In the genomic region with DNA sequence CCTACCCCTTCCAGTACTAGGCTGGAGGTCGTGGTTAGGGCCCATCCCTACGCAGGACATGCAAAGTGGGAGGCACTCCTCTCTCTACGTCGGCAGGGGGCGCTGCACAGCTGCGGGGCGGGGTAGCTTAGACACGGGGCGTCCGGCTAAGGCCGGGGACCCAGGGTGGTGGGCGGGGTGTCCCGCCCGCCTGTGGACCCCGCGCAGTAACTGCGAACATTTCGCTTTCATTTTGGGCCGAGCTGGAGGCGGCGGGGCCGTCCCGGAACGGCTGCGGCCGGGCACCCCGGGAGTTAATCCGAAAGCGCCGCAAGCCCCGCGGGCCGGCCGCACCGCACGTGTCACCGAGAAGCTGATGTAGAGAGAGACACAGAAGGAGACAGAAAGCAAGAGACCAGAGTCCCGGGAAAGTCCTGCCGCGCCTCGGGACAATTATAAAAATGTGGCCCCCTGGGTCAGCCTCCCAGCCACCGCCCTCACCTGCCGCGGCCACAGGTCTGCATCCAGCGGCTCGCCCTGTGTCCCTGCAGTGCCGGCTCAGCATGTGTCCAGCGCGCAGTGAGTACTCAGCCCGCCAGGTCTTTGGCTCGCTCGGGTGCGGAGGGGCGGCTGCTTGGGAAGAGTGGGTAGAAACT, we compare ENCODE assay signal across 8 cellular contexts. TPM values are rescaled to one million over a fixed set of nuclear protein-coding genes. Genes with fewer than 3 reads are reported as not detected.
DNase-seq lines count a peak whose midpoint lies in the region; ATAC-seq and TF ChIP-seq lines count a peak whose summit lies in the region.

A gene (plus strand): TSS at position 219 of the 635 bp plus-strand sequence.

- H3K4me2 ChIP-seq in PC-3 (ENCODE audit: low read length) = peak within 1 kb of the TSS; percentile 80

- no peaks in the 10 kb centered on the region for H3K27me3 Mint-ChIP-seq in activated T-helper 17 cell treated with anti-CD3 and anti-CD28 coated beads, Interleukin-2, amount 50 U/mL, for 72 hours

- H3F3A ChIP-seq in PC-3 (ENCODE audit: low read length, unreplicated experiment) = no peaks in the 10 kb centered on the region

- POLR2A ChIA-PET in PC-3 (lab: Charles Lee; ENCODE audit: unreplicated experiment) = interaction anchor here (0.6 to 0.7 kb wide), 2 partner anchors 68 kb away, joined by 3 read pairs; no protein-coding TSS in a partner anchor

- H3K4me1 ChIP-seq in PC-3 (ENCODE audit: insufficient read depth, low read length) (peaks cover 17% of the 10 kb centered on the region), neuron (ENCODE audit: insufficient read depth, low read length) (no peaks in the 10 kb centered on the region), subcutaneous abdominal adipose tissue (ENCODE audit: control insufficient read depth in 5 of 5, insufficient read depth in 5 of 5, low read length in 5 of 5) (peaks cover 0 to 13% (median 11%) of the 10 kb centered on the region in 5 donors)

- H3K4me3 ChIP-seq in PC-3 (ENCODE audit: low read length) = peak within 1 kb of the TSS; percentile 82
- peak within 1 kb of the TSS; percentile 69 for H3K4me3 ChIP-seq in fibroblast of villous mesenchyme (ENCODE audit: low read depth, low read length)
- peak within 1 kb of the TSS; percentile 45 for H3K4me3 ChIP-seq in neuron (ENCODE audit: low read length)
- H3K4me3 ChIP-seq in subcutaneous abdominal adipose tissue (ENCODE audit: low read depth in 1 of 5, low read length in 5 of 5) = peak within 1 kb of the TSS; percentile 58 to 76 (median 67)

- BruUV-seq in PC-3 (replicated peaks; lab: Mats Ljungman, UMichigan) = no TSS peak

- H3K9ac ChIP-seq in PC-3 (ENCODE audit: low read length) (peak within 1 kb of the TSS; percentile 87), subcutaneous abdominal adipose tissue (ENCODE audit: low read length in 5 of 5) (peak within 1 kb of the TSS; percentile 35 to 78 (median 71))

- no peaks in the 10 kb centered on the region for H3K9me2 ChIP-seq in PC-3 (replicated peaks; ENCODE audit: low read length)

- H4K20me1 ChIP-seq in PC-3 (ENCODE audit: low read length) = no peaks in the 10 kb centered on the region

- peak within 1 kb of the TSS; percentile 87 for H2AFZ ChIP-seq in PC-3 (ENCODE audit: low read length)
- H2AFZ ChIP-seq in neuron (ENCODE audit: low read depth, low read length) = peak within 1 kb of the TSS; percentile 82

- ATAC-seq in GM19395 (IDR thresholded peaks at IDR 0.05; ENCODE audit: unreplicated experiment) = peak; percentile 95
- ATAC-seq in HG03520 (IDR thresholded peaks at IDR 0.05; ENCODE audit: unreplicated experiment) = peak; percentile 90
- ATAC-seq in PC-3 = peak; percentile 86
- ATAC-seq in activated T-helper 17 cell treated with anti-CD3 and anti-CD28 coated beads, Interleukin-2, amount 50 U/mL, for 72 hours (replicated peaks) = peak; percentile 88

- DNase-seq in COLO829 (ENCODE audit: low spot score) (peak; percentile 61), PC-3 (peak; percentile 88), fibroblast of villous mesenchyme (ENCODE audit: low read depth) (peak; percentile 80)

- TF ChIP-seq CTCF in PC-3 (conservative IDR thresholded peaks at IDR 0.05; ENCODE audit: low read depth, low read length) (peak; percentile 98), fibroblast of villous mesenchyme (IDR thresholded peaks at IDR 0.05; ENCODE audit: insufficient read depth, low read depth, low read length) (peak; percentile 91)

- H3K4me3 Mint-ChIP-seq in activated T-helper 17 cell treated with anti-CD3 and anti-CD28 coated beads, Interleukin-2, amount 50 U/mL, for 72 hours = peak within 1 kb of the TSS; percentile 85

- peaks cover 14% of the 10 kb centered on the region for H3K4me1 Mint-ChIP-seq in activated T-helper 17 cell treated with anti-CD3 and anti-CD28 coated beads, Interleukin-2, amount 50 U/mL, for 72 hours

- no peaks in the 10 kb centered on the region for H3K36me3 Mint-ChIP-seq in activated T-helper 17 cell treated with anti-CD3 and anti-CD28 coated beads, Interleukin-2, amount 50 U/mL, for 72 hours (ENCODE audit: low read depth)

- intact Hi-C loops in PC-3 (cut with micrococcal nuclease) = loop anchor here (5.0 kb wide), 1 partner anchor 161 kb away; no protein-coding TSS in a partner anchor

- H3K27ac ChIP-seq in PC-3 (ENCODE audit: low read length) (peak within 1 kb of the TSS; percentile 25), subcutaneous abdominal adipose tissue (ENCODE audit: low read depth, low read length) (no peak within 1 kb of the TSS)

- H3K9me3 ChIP-seq in PC-3 (ENCODE audit: low read length) (no peaks in the 10 kb centered on the region), neuron (ENCODE audit: low read length) (no peaks in the 10 kb centered on the region), subcutaneous abdominal adipose tissue (ENCODE audit: control insufficient read depth in 5 of 5, low read length in 5 of 5) (peaks cover 0 to 4% (median 0%) of the 10 kb centered on the region in 5 donors)

- CTCF ChIA-PET in PC-3 (lab: Charles Lee) = interaction anchor here (0.5 to 3.2 kb wide), 7 partner anchors 17 to 116 kb away, joined by 3 to 33 read pairs (median 4); no protein-coding TSS in a partner anchor

- H3K9me3 Mint-ChIP-seq in activated T-helper 17 cell treated with anti-CD3 and anti-CD28 coated beads, Interleukin-2, amount 50 U/mL, for 72 hours = no peaks in the 10 kb centered on the region

- H3K36me3 ChIP-seq in PC-3 (ENCODE audit: low read depth, low read length) (peaks cover 7% of the 10 kb centered on the region), neuron (ENCODE audit: insufficient read depth, low read length) (no peaks in the 10 kb centered on the region), subcutaneous abdominal adipose tissue (ENCODE audit: control insufficient read depth in 5 of 5, insufficient read depth in 5 of 5, low read length in 5 of 5) (no peaks in the 10 kb centered on the region)

- H3K27ac Mint-ChIP-seq in activated T-helper 17 cell treated with anti-CD3 and anti-CD28 coated beads, Interleukin-2, amount 50 U/mL, for 72 hours = peak within 1 kb of the TSS; percentile 80

- H3K27me3 ChIP-seq in PC-3 (ENCODE audit: low read length) (no peaks in the 10 kb centered on the region), neuron (ENCODE audit: insufficient read depth, low read length) (peaks cover 14% of the 10 kb centered on the region), subcutaneous abdominal adipose tissue (ENCODE audit: control insufficient read depth in 5 of 5, insufficient read depth in 4 of 5, low read length in 5 of 5) (peaks cover 0 to 5% (median 0%) of the 10 kb centered on the region in 5 donors)

- no peaks in the 10 kb centered on the region for H3K79me2 ChIP-seq in PC-3 (ENCODE audit: low read length)

RNA-seq across cellular contexts. Expression of the gene that starts here (rescaled TPM):
- total RNA-seq in PC-3 (2014; rRNA removed) (6.5 and 8.3 TPM in 2 replicates), fibroblast of villous mesenchyme (0.64 and 2.2 TPM in 2 replicates)
- 1 to 10 TPM in 1 of 2 donors, not detected in 1; 1.8 TPM for total RNA-seq in activated T-helper 17 cell treated with anti-CD3 and anti-CD28 coated beads, Interleukin-2, amount 50 U/mL, for 72 hours
